Comparison of ENCODE assay signal across 16 cellular contexts in genomic region chr14:24849471-24849870, GRCh38.
DNase-seq lines count a peak whose midpoint lies in the region; ATAC-seq and TF ChIP-seq lines count a peak whose summit lies in the region.
"Had no signal": no experiment of that assay in that cellular context is flagged by ENCODE, and none has a peak within 500 bp of the region (broad histone marks: within the 10 kb centered on the region; RNA-seq: fewer than 3 reads in every experiment).

No MANE protein-coding gene starts in this region.

- TF ChIP-seq EP300 in esophagus muscularis mucosa (IDR thresholded peaks at IDR 0.05), result no peak

- WGBS in esophagus muscularis mucosa, result 90% methylated on average over 2 of the region's 2 CpGs

- TF ChIP-seq CTCF in choroid plexus epithelial cell (conservative IDR thresholded peaks at IDR 0.05; ENCODE audit: low read depth, low read length) (no peak), esophagus muscularis mucosa (IDR thresholded peaks at IDR 0.05) (no peak)

- no peaks in the 10 kb centered on the region for H3K27me3 ChIP-seq in esophagus muscularis mucosa

- H3K9me3 ChIP-seq in esophagus muscularis mucosa, result no peaks in the 10 kb centered on the region
- H3K9me3 ChIP-seq: SK-N-SH had no signal

- H3K4me3 ChIP-seq in choroid plexus epithelial cell (ENCODE audit: low read depth, low read length) (no peak overlapping the region), esophagus muscularis mucosa (no peak overlapping the region)

- no peak for TF ChIP-seq POLR2A in esophagus muscularis mucosa (IDR thresholded peaks at IDR 0.05; ENCODE audit: low read depth)

- peak; percentile 3 for DNase-seq in RPMI7951 (ENCODE audit: low read depth)
- DNase-seq in choroid plexus epithelial cell (ENCODE audit: low read depth), result peak; percentile 48
- peak; percentile 15 for DNase-seq in foreskin melanocyte
- DNase-seq in KBM-7, result no peak
- no peak for DNase-seq in esophagus muscularis mucosa (ENCODE audit: extremely low spot score)
- DNase-seq: CD8-positive, alpha-beta T cell; DMS79 treated with DMSO at 0.1 percent for 48 hours; GOT3; NCI-H1417 treated with DMSO at 0.1 percent for 48 hours; NCI-H2081; NCI-H345; PC-3; SK-N-SH had no signal

- in situ Hi-C loops in KBM-7 (cut with MboI; ENCODE audit: low pct_unique_long_range_greater_than_20kb, low sequenced_read_pairs), result no loop called here

- H3K27ac ChIP-seq in temporal lobe (ENCODE audit: low read depth, low read length), result peak overlapping the region; percentile 33
- H3K27ac ChIP-seq in esophagus muscularis mucosa (replicated peaks in 1 of 4), result no peak overlapping the region

- H3K4me1 ChIP-seq in esophagus muscularis mucosa, result peaks cover 0 to 3% (median 0%) of the 10 kb centered on the region in 4 donors

- H3K36me3 ChIP-seq in esophagus muscularis mucosa, result peaks cover 7 to 22% (median 9%) of the 10 kb centered on the region in 4 donors

- ATAC-seq in HG03378 (IDR thresholded peaks at IDR 0.05; ENCODE audit: unreplicated experiment) (no peak), GM21360 (IDR thresholded peaks at IDR 0.05; ENCODE audit: unreplicated experiment) (no peak)
- ATAC-seq: CD8-positive, alpha-beta T cell; PC-3 had no signal

- intact Hi-C loops in esophagus muscularis mucosa (cut with DNase I), result no loop called here

Comparison
In these comparisons a context has a peak if more than half of its experiments do, and no peak if none do; other contexts are left out.
1. DNase-seq: peak in RPMI7951 (single experiment), choroid plexus epithelial cell (single experiment) and foreskin melanocyte (single experiment); none in KBM-7 (single experiment) and esophagus muscularis mucosa (single experiment).